In genomic region chr1:3453203-3453761, GRCh38 we compare ENCODE assay signal across 8 cellular contexts. TPM values are rescaled to one million over a fixed set of nuclear protein-coding genes. Genes with fewer than 3 reads are reported as not detected.
DNase-seq lines count a peak whose midpoint lies in the region; ATAC-seq and TF ChIP-seq lines count a peak whose summit lies in the region.

No MANE protein-coding gene starts in this region.

- H3K4me1 Mint-ChIP-seq in MCF 10A (ENCODE audit: insufficient read depth, unreplicated experiment) (no peaks in the 10 kb centered on the region), immature natural killer cell (peaks cover 0 to 11% of the 10 kb centered on the region in 2 donors)

- H3K9me3 Mint-ChIP-seq in MCF 10A (ENCODE audit: unreplicated experiment), result peaks cover 2% of the 10 kb centered on the region
- H3K9me3 Mint-ChIP-seq in immature natural killer cell, result no peaks in the 10 kb centered on the region

- H3K27me3 Mint-ChIP-seq in MCF 10A (ENCODE audit: insufficient read depth, unreplicated experiment) (peaks cover 19% of the 10 kb centered on the region), immature natural killer cell (ENCODE audit: low read depth in 3 of 3) (peaks cover 1 to 4% (median 3%) of the 10 kb centered on the region in 3 donors)

- no peak overlapping the region for H3K4me3 ChIP-seq in WI38 (ENCODE audit: low read depth, low read length)

- H3K36me3 Mint-ChIP-seq in MCF 10A (ENCODE audit: insufficient read depth, unreplicated experiment), result no peaks in the 10 kb centered on the region
- H3K36me3 Mint-ChIP-seq in immature natural killer cell, result no peaks in the 10 kb centered on the region

- H3K27ac Mint-ChIP-seq in MCF 10A (ENCODE audit: low read depth, unreplicated experiment) (no peak overlapping the region), immature natural killer cell (no peak overlapping the region)

- intact Hi-C loops in MCF 10A (cut with micrococcal nuclease), result loop anchor here (1.0 to 2.0 kb wide), 4 partner anchors 19 to 272 kb away; no protein-coding TSS in a partner anchor

- CTCF ChIA-PET in MCF 10A (lab: Yijun Ruan, JAX), result interaction anchor here (0.6 to 4.8 kb wide), 33 partner anchors 8 to 1570 kb away, joined by 3 to 198 read pairs (median 5); no protein-coding TSS in a partner anchor

- H3K4me3 Mint-ChIP-seq in MCF 10A (ENCODE audit: unreplicated experiment) (peak overlapping the region; percentile 76), immature natural killer cell (peak overlapping the region; percentile 32 to 71 (median 45))

- TF ChIP-seq CTCF in WI38 (IDR thresholded peaks at IDR 0.05; ENCODE audit: low read depth, low read length) (peak; percentile 93), MCF 10A (IDR thresholded peaks at IDR 0.05; ENCODE audit: unreplicated experiment) (peak; percentile 97)

- POLR2A ChIA-PET in MCF 10A (lab: Yijun Ruan, JAX), result interaction anchor here (0.6 to 2.4 kb wide), 14 partner anchors 10 to 343 kb away, joined by 3 to 20 read pairs (median 5); partner anchors contain the start of genes LRRC47 and TPRG1L

- no peak for ATAC-seq in HG02885 (IDR thresholded peaks at IDR 0.05; ENCODE audit: poor library complexity, unreplicated experiment)

- no TSS peak for BruUV-seq in MCF 10A (replicated peaks; lab: Mats Ljungman, UMichigan)

- DNase-seq in NCI-H1436 (lab: John Stamatoyannopoulos, UW) (peak; percentile 76), NCI-H1436 treated with DMSO at 0.1 percent for 48 hours (lab: John Stamatoyannopoulos, UW) (no peak), MV-4-11 (lab: John Stamatoyannopoulos, UW) (peak; percentile 51), MCF 10A (ENCODE audit: unreplicated experiment) (peak; percentile 78), immature natural killer cell (peak; percentile 50 to 55 (median 54))
- DNase-seq in stimulated activated CD4-positive, alpha-beta T cell treated with anti-CD3 and anti-CD28 coated beads, Interleukin-15, amount 100 ng/mL, for 24 hours, result peak; percentile 80

RNA-seq across cellular contexts. Expression of gene ARHGEF16, which starts 1.2 kb away (rescaled TPM):
- total RNA-seq in MCF 10A (2022), result 8.6 and 8.8 TPM in 2 replicates
- polyA plus RNA-seq in immature natural killer cell, result not detected
